In the genomic region with DNA sequence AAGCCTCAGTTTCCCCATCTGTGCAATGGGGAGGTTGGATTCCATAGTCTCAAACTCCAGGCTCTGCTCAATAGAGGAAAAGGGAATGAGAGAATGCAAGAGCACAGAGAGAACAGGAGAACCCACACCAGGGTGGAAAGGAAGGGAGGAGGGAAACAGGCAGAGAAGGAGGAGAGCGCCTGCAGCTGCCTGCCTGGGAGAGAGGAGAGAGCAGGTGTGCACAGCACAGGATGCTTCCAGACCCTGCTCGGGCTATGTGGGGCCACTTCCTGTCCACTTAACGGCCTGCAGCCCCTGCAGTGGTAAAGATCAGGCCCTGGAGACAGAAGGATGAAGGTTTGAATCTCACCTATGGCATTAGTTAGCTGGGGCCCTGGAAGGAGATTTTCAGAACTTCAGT, we compare ENCODE assay signal across 32 cellular contexts. TPM values are rescaled to one million over a fixed set of nuclear protein-coding genes. Genes with fewer than 3 reads are reported as not detected.
DNase-seq lines count a peak whose midpoint lies in the region; ATAC-seq and TF ChIP-seq lines count a peak whose summit lies in the region.
"Had no signal": no experiment of that assay in that cellular context is flagged by ENCODE, and none has a peak within 500 bp of the region (broad histone marks: within the 10 kb centered on the region; RNA-seq: fewer than 3 reads in every experiment).

No MANE protein-coding gene starts in this region.

- DNase-seq in Right ventricle myocardium inferior (ENCODE audit: missing footprints) = peak; percentile 21
- DNase-seq in left ventricle myocardium superior = no peak
- DNase-seq in NCI-H69 (lab: John Stamatoyannopoulos, UW) = peak; percentile 21
- peak; percentile 34 for DNase-seq in endodermal cell
- peak; percentile 21 to 36 for DNase-seq in suprapubic skin (ENCODE audit: low spot score in 2 of 2)
- no peak for DNase-seq in substantia nigra (lab: John Stamatoyannopoulos, UW)
- no peak for DNase-seq in HuH-7.5 (ENCODE audit: low spot score)
- no peak for DNase-seq in GM03348 (ENCODE audit: low spot score)
- DNase-seq: ACHN; activated CD4-positive, alpha-beta T cell treated with anti-CD3 and anti-CD28 coated beads, Interleukin-2, amount 50 U/mL, for 48 hours; amygdala; cortex of kidney; DMS79 treated with DMSO at 0.1 percent for 48 hours; foreskin fibroblast; KBM-7; kidney glomerular epithelial cell; mammary epithelial cell; MM.1S; NCI-H1417; NCI-H2029 treated with DMSO at 0.1 percent for 48 hours; NCI-H345; NCI-H748 treated with DMSO at 0.1 percent for 48 hours; OCI-M1; stimulated activated naive CD8-positive, alpha-beta T cell treated with anti-CD3 and anti-CD28 coated beads, Interleukin-15, amount 100 ng/mL, for 72 hours; SW 1271; T-helper 9 cell; WERI-Rb-1 had no signal

- no peaks in the 10 kb centered on the region for H3K27me3 ChIP-seq in endodermal cell (ENCODE audit: control insufficient read depth, insufficient read depth, low read length, poor library complexity, severe bottlenecking)
- H3K27me3 ChIP-seq in suprapubic skin = no peaks in the 10 kb centered on the region
- H3K27me3 ChIP-seq: heart left ventricle, neural progenitor cell had no signal

- H3K36me3 Mint-ChIP-seq in endodermal cell (ENCODE audit: low read depth) = no peaks in the 10 kb centered on the region
- H3K36me3 Mint-ChIP-seq: activated naive CD4-positive, alpha-beta T cell treated with anti-CD3 and anti-CD28 coated beads, Interleukin-2, amount 50 U/mL, for 24 hours; neural progenitor cell had no signal

- intact Hi-C loops in Right ventricle myocardium inferior (cut with DNase I) (no loop called here), left ventricle myocardium superior (cut with micrococcal nuclease) (no loop called here)

- H3K9me3 ChIP-seq in endodermal cell (ENCODE audit: control insufficient read depth, low read length) (no peaks in the 10 kb centered on the region), suprapubic skin (no peaks in the 10 kb centered on the region)
- H3K9me3 ChIP-seq: heart left ventricle had no signal

- no peak for TF ChIP-seq POLR2A in suprapubic skin (IDR thresholded peaks at IDR 0.05)

- no peaks in the 10 kb centered on the region for H3K36me3 ChIP-seq in endodermal cell (ENCODE audit: control insufficient read depth, insufficient read depth, low read length)
- peaks cover 26% of the 10 kb centered on the region for H3K36me3 ChIP-seq in suprapubic skin
- H3K36me3 ChIP-seq: neural progenitor cell, WERI-Rb-1 had no signal

- no peak for ATAC-seq in Right ventricle myocardium inferior
- ATAC-seq in left ventricle myocardium superior = no peak
- ATAC-seq: heart left ventricle had no signal

- H3K9me3 Mint-ChIP-seq in endodermal cell = no peaks in the 10 kb centered on the region
- H3K9me3 Mint-ChIP-seq: activated naive CD4-positive, alpha-beta T cell treated with anti-CD3 and anti-CD28 coated beads, Interleukin-2, amount 50 U/mL, for 24 hours; neural progenitor cell; stimulated activated naive CD8-positive, alpha-beta T cell treated with anti-CD3 and anti-CD28 coated beads, Interleukin-15, amount 100 ng/mL, for 72 hours had no signal

- H3K4me1 ChIP-seq in endodermal cell (ENCODE audit: control insufficient read depth, insufficient read depth, low read length) = peaks cover 10% of the 10 kb centered on the region
- peaks cover 36% of the 10 kb centered on the region for H3K4me1 ChIP-seq in suprapubic skin
- H3K4me1 ChIP-seq: neural progenitor cell had no signal

- no peak overlapping the region for H3K27ac ChIP-seq in endodermal cell (ENCODE audit: low read depth, low read length)
- no peak overlapping the region for H3K27ac ChIP-seq in suprapubic skin
- H3K27ac ChIP-seq in substantia nigra (ENCODE audit: low read depth, low read length, poor library complexity, severe bottlenecking) = no peak overlapping the region
- H3K27ac ChIP-seq: neural progenitor cell, WERI-Rb-1 had no signal

- peaks cover 22% of the 10 kb centered on the region for H3K4me1 Mint-ChIP-seq in endodermal cell
- H3K4me1 Mint-ChIP-seq: activated naive CD4-positive, alpha-beta T cell treated with anti-CD3 and anti-CD28 coated beads, Interleukin-2, amount 50 U/mL, for 24 hours had no signal

- H3K9ac ChIP-seq in endodermal cell (ENCODE audit: extremely low read depth, low read length, poor library complexity, severe bottlenecking) = no peak overlapping the region
- H3K9ac ChIP-seq: neural progenitor cell had no signal

- TF ChIP-seq CTCF in endodermal cell (conservative IDR thresholded peaks at IDR 0.05) (no peak), suprapubic skin (IDR thresholded peaks at IDR 0.05) (no peak)

- TF ChIP-seq EP300 in suprapubic skin (IDR thresholded peaks at IDR 0.05) = no peak

- H3K4me3 Mint-ChIP-seq in endodermal cell = no peak overlapping the region
- H3K4me3 Mint-ChIP-seq: activated naive CD4-positive, alpha-beta T cell treated with anti-CD3 and anti-CD28 coated beads, Interleukin-2, amount 50 U/mL, for 24 hours; neural progenitor cell; stimulated activated naive CD8-positive, alpha-beta T cell treated with anti-CD3 and anti-CD28 coated beads, Interleukin-15, amount 100 ng/mL, for 72 hours had no signal

- H3K27ac Mint-ChIP-seq in endodermal cell = no peak overlapping the region
- H3K27ac Mint-ChIP-seq: activated naive CD4-positive, alpha-beta T cell treated with anti-CD3 and anti-CD28 coated beads, Interleukin-2, amount 50 U/mL, for 24 hours; progenitor cell of endocrine pancreas; stimulated activated naive CD8-positive, alpha-beta T cell treated with anti-CD3 and anti-CD28 coated beads, Interleukin-15, amount 100 ng/mL, for 72 hours had no signal

- H3K27me3 Mint-ChIP-seq in endodermal cell (ENCODE audit: insufficient read depth) = peaks cover 7% of the 10 kb centered on the region

- H3K4me3 ChIP-seq in endodermal cell (ENCODE audit: low read length) (no peak overlapping the region), suprapubic skin (no peak overlapping the region)
- H3K4me3 ChIP-seq: heart left ventricle, neural progenitor cell had no signal

- 86 to 94% methylated on average over 3 of the region's 3 CpGs for WGBS in endodermal cell (ENCODE audit: insufficient coverage in 1 of 2, insufficient read length in 1 of 2), 2 experiments
- WGBS in suprapubic skin = 84% methylated on average over 3 of the region's 3 CpGs

RNA-seq across cellular contexts. Expression of a gene that starts 12.3 kb away (rescaled TPM):
- total RNA-seq in Right ventricle myocardium inferior = 32.5 TPM
- 30.8 TPM for total RNA-seq in left ventricle myocardium superior
- total RNA-seq in endodermal cell = 1 to 10 TPM; 1.3 to 1.6 TPM
- polyA plus RNA-seq in endodermal cell (2013, experiment 1 of 2) = 2.0 TPM
- polyA plus RNA-seq in endodermal cell (2013, experiment 2 of 2) = 2.2 TPM
- 10 to 100 TPM; 10.4 to 23.2 (median 17.5) TPM for total RNA-seq in suprapubic skin
- total RNA-seq: HT-29 had no signal
- polyA plus RNA-seq: mammary epithelial cell had no signal

Comparison
In these comparisons a context has a peak if more than half of its experiments do, and no peak if none do; other contexts are left out.
1. DNase-seq: peak in Right ventricle myocardium inferior (single experiment), NCI-H69 (single experiment), endodermal cell (single experiment) and suprapubic skin (2 of 2); none in left ventricle myocardium superior (single experiment), substantia nigra (0 of 49), HuH-7.5 (single experiment) and GM03348 (single experiment).
2. RNA of a gene that starts 12.3 kb away (total RNA-seq): 32.5 TPM in Right ventricle myocardium inferior (single experiment), 30.8 TPM in left ventricle myocardium superior (single experiment) and 10.4 to 23.2 TPM in suprapubic skin; 1.3 to 1.6 TPM in endodermal cell; every median in the first group is over 4 times any median in the second.